Comparison of ENCODE assay signal across 8 cellular contexts in genomic region chrX:53682885-53683555, GRCh38. TPM values are rescaled to one million over a fixed set of nuclear protein-coding genes. Genes with fewer than 3 reads are reported as not detected.
A peak's percentile ranks its signal among the peaks of the same experiment; 100 is the strongest.
DNase-seq lines count a peak whose midpoint lies in the region; ATAC-seq, FAIRE-seq and TF ChIP-seq lines count a peak whose summit lies in the region.

No MANE protein-coding gene starts in this region.

- peak; percentile 61 for FAIRE-seq in K562 (lab: Jason Lieb, UNC)

- in situ Hi-C loops in K562 (cut with MboI), result no loop called here

- H3K9me1 ChIP-seq in K562 (ENCODE audit: control insufficient read depth, insufficient read depth, low read length), result no peaks in the 10 kb centered on the region

- H3K79me2 ChIP-seq in K562 (ENCODE audit: control insufficient read depth, insufficient read depth, low read length), result peaks cover 76% of the 10 kb centered on the region

- H3K9me3 ChIP-seq in K562 (replicated peaks; ENCODE audit: control insufficient read depth, insufficient read depth, low read depth, low read length), result no peaks in the 10 kb centered on the region

- ATAC-seq in K562 (peak; percentile 35), GM21737 (IDR thresholded peaks at IDR 0.05; ENCODE audit: unreplicated experiment) (no peak)

- TF ChIP-seq CTCF in K562 (IDR thresholded peaks at IDR 0.05 in 2 of 3, conservative IDR thresholded peaks at IDR 0.05 in 1 of 3; ENCODE audit: insufficient read depth in 2 of 3, low read depth in 1 of 3, low read length in 3 of 3), result no peak
- no peak for TF ChIP-seq CTCF in kidney epithelial cell (IDR thresholded peaks at IDR 0.05; ENCODE audit: insufficient read depth, low read length, poor library complexity, severe bottlenecking)

- H3K4me1 ChIP-seq in K562 (replicated peaks in 1 of 2; ENCODE audit: control insufficient read depth in 2 of 2, insufficient read depth in 2 of 2, low read length in 2 of 2), result peaks cover 11 to 12% of the 10 kb centered on the region in 2 experiments; a peak in 4 of 5 replicates

- 3% methylated on average over 19 of the region's 24 CpGs for WGBS in K562 (ENCODE audit: insufficient coverage, low coverage, missing lambda C conversion rate)

- POLR2A ChIA-PET in K562 (lab: Yijun Ruan, JAX), result interaction anchor here (0.6 to 1.3 kb wide), 6 partner anchors 9 to 312 kb away, joined by 3 to 9 read pairs (median 4); no protein-coding TSS in a partner anchor

- BruUV-seq in K562 (replicated peaks; lab: Mats Ljungman, UMichigan), result TSS peak; percentile 28

- intact Hi-C loops in K562 (cut with micrococcal nuclease), result loop anchor here (5.0 to 10.0 kb wide), 2 partner anchors 149 to 362 kb away; partner anchors contain the start of gene PHF8

- peak overlapping the region; percentile 89 for H3K4me2 ChIP-seq in K562 (ENCODE audit: insufficient read depth, low read length)

- H2AFZ ChIP-seq in K562 (ENCODE audit: low read depth, low read length), result peak overlapping the region; percentile 81

- H3K9ac ChIP-seq in K562 (ENCODE audit: insufficient read depth in 1 of 2, low read depth in 2 of 2, low read length in 2 of 2), result peak overlapping the region; percentile 99 to 100

- peaks cover 11% of the 10 kb centered on the region for H4K20me1 ChIP-seq in K562 (replicated peaks; ENCODE audit: control insufficient read depth, insufficient read depth, low read length)

- H3K27me3 ChIP-seq in K562 (ENCODE audit: control insufficient read depth in 2 of 2, insufficient read depth in 2 of 2, low read length in 2 of 2) (no peaks in the 10 kb centered on the region), kidney epithelial cell (ENCODE audit: control insufficient read depth, insufficient read depth, low read length) (no peaks in the 10 kb centered on the region)

- H3K4me3 ChIP-seq in Jurkat, Clone E6-1 (ENCODE audit: low read length), result peak overlapping the region; percentile 76
- H3K4me3 ChIP-seq in K562 (peak overlapping the region; percentile 75), kidney epithelial cell (ENCODE audit: low read depth, low read length) (peak overlapping the region; percentile 74)

- TF ChIP-seq POLR2A in K562 (conservative IDR thresholded peaks at IDR 0.05), result no peak

- no peak for TF ChIP-seq RAD21 in K562 (CRISPR knock-in tag; conservative IDR thresholded peaks at IDR 0.05 in 1 of 2, IDR thresholded peaks at IDR 0.05 in 1 of 2)

- DNase-seq in DMS114 treated with DMSO at 0.1 percent for 48 hours (lab: John Stamatoyannopoulos, UW; ENCODE audit: unreplicated experiment) (peak; percentile 63), SHP77 treated with DMSO at 0.1 percent for 48 hours (lab: John Stamatoyannopoulos, UW) (peak; percentile 74), K562 (ENCODE audit: extremely low read depth in 1 of 4, low spot score in 3 of 4) (peak; percentile 26 to 67 (median 44)), kidney epithelial cell (ENCODE audit: low read depth) (no peak), middle frontal gyrus (ENCODE audit: extremely low spot score, low spot score) (no peak)
- DNase-seq in Jurkat, Clone E6-1 (ENCODE audit: low read depth, low spot score), result no peak
- peak; percentile 7 for DNase-seq in stimulated activated CD8-positive, alpha-beta memory T cell treated with anti-CD3 and anti-CD28 coated beads, Interleukin-4, amount 100 ng/mL, for 24 hours (ENCODE audit: low read depth)

- peak overlapping the region; percentile 100 for H3K27ac ChIP-seq in K562 (ENCODE audit: extremely low read depth, low read depth, low read length)

- CTCF ChIA-PET in K562 (lab: Yijun Ruan, JAX; ENCODE audit: low intra/inter-chr PET ratio), result no interaction called here

- TF ChIP-seq EP300 in K562 (IDR thresholded peaks at IDR 0.05; ENCODE audit: low read length), result no peak

- peaks cover 42% of the 10 kb centered on the region for H3K36me3 ChIP-seq in K562 (ENCODE audit: control insufficient read depth, insufficient read depth, low read length)
- no peaks in the 10 kb centered on the region for H3K36me3 ChIP-seq in kidney epithelial cell (ENCODE audit: control insufficient read depth, insufficient read depth, low read length)

TF ChIP-seq in K562, 482 proteins besides CTCF, POLR2A, EP300 and RAD21 (continues in another document):
- TF ChIP-seq ZNF232 (CRISPR knock-in tag; IDR thresholded peaks at IDR 0.05), result no peak
- no peak for TF ChIP-seq MAX (CRISPR knock-in tag; IDR thresholded peaks at IDR 0.05)
- TF ChIP-seq STAG1 (CRISPR knock-in tag; IDR thresholded peaks at IDR 0.05; ENCODE audit: borderline replicate concordance), result no peak
- no peak for TF ChIP-seq MTA2 (IDR thresholded peaks at IDR 0.05; ENCODE audit: low read depth)
- TF ChIP-seq, protein P1, sequence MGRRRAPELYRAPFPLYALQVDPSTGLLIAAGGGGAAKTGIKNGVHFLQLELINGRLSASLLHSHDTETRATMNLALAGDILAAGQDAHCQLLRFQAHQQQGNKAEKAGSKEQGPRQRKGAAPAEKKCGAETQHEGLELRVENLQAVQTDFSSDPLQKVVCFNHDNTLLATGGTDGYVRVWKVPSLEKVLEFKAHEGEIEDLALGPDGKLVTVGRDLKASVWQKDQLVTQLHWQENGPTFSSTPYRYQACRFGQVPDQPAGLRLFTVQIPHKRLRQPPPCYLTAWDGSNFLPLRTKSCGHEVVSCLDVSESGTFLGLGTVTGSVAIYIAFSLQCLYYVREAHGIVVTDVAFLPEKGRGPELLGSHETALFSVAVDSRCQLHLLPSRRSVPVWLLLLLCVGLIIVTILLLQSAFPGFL (CRISPR knock-in tag; IDR thresholded peaks at IDR 0.05), result no peak
- TF ChIP-seq ZNF24 (IDR thresholded peaks at IDR 0.05), result no peak
- no peak for TF ChIP-seq RUNX1 (IDR thresholded peaks at IDR 0.05; ENCODE audit: low read depth)
- no peak for TF ChIP-seq ZNF253 (CRISPR knock-in tag; conservative IDR thresholded peaks at IDR 0.05)
- peak; percentile 74 for TF ChIP-seq GABPA (tag; conservative IDR thresholded peaks at IDR 0.05; ENCODE audit: low read depth)
- TF ChIP-seq, protein P2, sequence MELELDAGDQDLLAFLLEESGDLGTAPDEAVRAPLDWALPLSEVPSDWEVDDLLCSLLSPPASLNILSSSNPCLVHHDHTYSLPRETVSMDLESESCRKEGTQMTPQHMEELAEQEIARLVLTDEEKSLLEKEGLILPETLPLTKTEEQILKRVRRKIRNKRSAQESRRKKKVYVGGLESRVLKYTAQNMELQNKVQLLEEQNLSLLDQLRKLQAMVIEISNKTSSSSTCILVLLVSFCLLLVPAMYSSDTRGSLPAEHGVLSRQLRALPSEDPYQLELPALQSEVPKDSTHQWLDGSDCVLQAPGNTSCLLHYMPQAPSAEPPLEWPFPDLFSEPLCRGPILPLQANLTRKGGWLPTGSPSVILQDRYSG (tag; conservative IDR thresholded peaks at IDR 0.05; ENCODE audit: low read depth), result peak; percentile 57; the same call in 1 of the 2 replicates
- TF ChIP-seq NRF1 (conservative IDR thresholded peaks at IDR 0.05 in 1 of 2, IDR thresholded peaks at IDR 0.05 in 1 of 2), result peak in 1 of 2 experiments; percentile 27; a peak in 1 of 4 replicates
- TF ChIP-seq MCM2 (IDR thresholded peaks at IDR 0.05; ENCODE audit: low read depth), result no peak
- TF ChIP-seq RBM14 (IDR thresholded peaks at IDR 0.05; ENCODE audit: borderline replicate concordance, insufficient read depth, low read depth, low read length), result no peak
- no peak for TF ChIP-seq SMARCA4 (IDR thresholded peaks at IDR 0.05)
- TF ChIP-seq GTF2E2 (tag; IDR thresholded peaks at IDR 0.05), result 0 out of 2 replicates have a peak, but pooled peaks have one; percentile 4
- 0 out of 2 replicates have a peak, but pooled peaks have one; percentile 35 for TF ChIP-seq ZNF589 (CRISPR knock-in tag; IDR thresholded peaks at IDR 0.05; ENCODE audit: low read depth)
- peak; percentile 54 for TF ChIP-seq RBBP5 (IDR thresholded peaks at IDR 0.05; ENCODE audit: borderline replicate concordance, insufficient read depth, low read length, poor library complexity, severe bottlenecking)
- TF ChIP-seq SAFB (IDR thresholded peaks at IDR 0.05; ENCODE audit: borderline replicate concordance, low read depth, low read length), result no peak
- TF ChIP-seq, protein P3, sequence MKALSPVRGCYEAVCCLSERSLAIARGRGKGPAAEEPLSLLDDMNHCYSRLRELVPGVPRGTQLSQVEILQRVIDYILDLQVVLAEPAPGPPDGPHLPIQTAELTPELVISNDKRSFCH (CRISPR knock-in tag; IDR thresholded peaks at IDR 0.05), result no peak
- TF ChIP-seq, protein P3 (tag; IDR thresholded peaks at IDR 0.05), result peak; percentile 73
- TF ChIP-seq KDM5B (IDR thresholded peaks at IDR 0.05; ENCODE audit: insufficient replicate concordance, low read depth, low read length), result no peak
- TF ChIP-seq HDAC2 (IDR thresholded peaks at IDR 0.05), result no peak
- TF ChIP-seq PRPF4 (IDR thresholded peaks at IDR 0.05; ENCODE audit: insufficient read depth, low read depth, low read length, poor library complexity, severe bottlenecking), result no peak

RNA-seq across cellular contexts. Expression of gene HUWE1, which starts 3.5 kb away (rescaled TPM):
- 87.8 TPM for polyA plus RNA-seq in Jurkat, Clone E6-1 (2012; ENCODE audit: insufficient read depth, insufficient read length)
- total RNA-seq in K562 (2011; cell fraction: chromatin; rRNA removed; ENCODE audit: low replicate concordance), result 349 and 493 TPM in 2 replicates
- total RNA-seq in K562 (2011; cell fraction: nucleolus; rRNA removed), result 186 and 207 TPM in 2 replicates
- total RNA-seq in K562 (2011; cell fraction: nucleoplasm; rRNA removed), result 242 and 280 TPM in 2 replicates
- total RNA-seq in K562 (2014; rRNA removed) (65.1 and 72.3 TPM in 2 replicates), K562 (2014; rRNA removed; fragmentation: Illumina TruSeq; extraction: Trizol) (68.0 and 74.6 TPM in 2 replicates), K562 (2015; rRNA removed; fragmentation: Illumina TruSeq; extraction: Trizol) (60.8 and 66.7 TPM in 2 replicates), K562 (2021) (198 and 204 TPM in 2 replicates), kidney epithelial cell (121 and 147 TPM in 2 replicates)
- polyA plus RNA-seq in K562 (2011; rRNA removed) (73.9 and 86.3 TPM in 2 replicates), K562 (2014; fragmentation: Illumina TruSeq; extraction: Trizol) (93.4 and 104 TPM in 2 replicates), K562 (2014; fragmentation: Nextera tagmentation; extraction: Ambion mirVana) (10 to 100 TPM; 23.9 to 24.8 TPM), K562 (2014; rRNA removed) (59.1 and 61.8 TPM in 2 replicates)
- 62.6 and 71.5 TPM in 2 replicates for polyA plus RNA-seq in K562 (2011; cell fraction: cytosol; rRNA removed)
- polyA plus RNA-seq in K562 (2011; cell fraction: nucleus; rRNA removed), result 185 and 198 TPM in 2 replicates
- 70.1 and 84.1 TPM in 2 replicates for polyA plus RNA-seq in K562 (2012)
- polyA minus RNA-seq in K562 (2011; rRNA and poly(A)+ RNA removed), result 332 and 410 TPM in 2 replicates
- polyA minus RNA-seq in K562 (2011; cell fraction: cytosol; rRNA and poly(A)+ RNA removed), result 177 and 245 TPM in 2 replicates
- polyA minus RNA-seq in K562 (2011; cell fraction: nucleus; rRNA and poly(A)+ RNA removed), result 94.5 and 141 TPM in 2 replicates

Comparison
In these comparisons a context has a peak if more than half of its experiments do, and no peak if none do; other contexts are left out.
1. DNase-seq: peak in DMS114 treated with DMSO at 0.1 percent for 48 hours (single experiment), SHP77 treated with DMSO at 0.1 percent for 48 hours (single experiment), K562 (4 of 4) and stimulated activated CD8-positive, alpha-beta memory T cell treated with anti-CD3 and anti-CD28 coated beads, Interleukin-4, amount 100 ng/mL, for 24 hours (single experiment); none in Jurkat, Clone E6-1 (single experiment), kidney epithelial cell (single experiment) and middle frontal gyrus (single experiment).
2. Peak in every context shown above with its lines, with median percentiles within 50 percentile points of each other: H3K4me3 ChIP-seq.